In the genomic region with DNA sequence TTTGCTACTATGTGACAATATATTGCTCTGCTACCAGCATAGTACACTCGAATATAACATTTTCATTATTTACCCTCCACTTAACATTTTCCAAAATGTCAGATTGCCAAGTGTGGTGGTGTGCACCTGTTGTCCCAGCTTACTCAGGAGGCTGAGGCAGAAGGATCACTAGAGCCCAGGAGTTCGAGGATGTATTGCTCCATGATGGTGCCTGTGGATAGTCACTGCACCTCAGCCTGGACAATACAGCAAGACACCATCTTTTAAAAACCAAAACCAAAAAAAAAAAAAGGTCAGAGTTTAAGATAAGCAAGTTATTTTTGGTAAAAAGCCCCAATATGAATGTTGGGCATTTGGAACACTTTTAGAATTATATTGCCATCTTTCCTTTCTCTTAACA, we compare ENCODE assay signal across 23 cellular contexts.
"Had no signal": no experiment of that assay in that cellular context is flagged by ENCODE, and none has a peak within 500 bp of the region (broad histone marks: within the 10 kb centered on the region; RNA-seq: fewer than 3 reads in every experiment).

No MANE protein-coding gene starts in this region.

- H3K27ac Mint-ChIP-seq: stimulated activated effector memory CD8-positive, alpha-beta T cell treated with anti-CD3 and anti-CD28 coated beads, Interleukin-12 subunit alpha, Interleukin-12 subunit beta, amount 100 ng/mL, for 72 hours; stimulated activated naive CD8-positive, alpha-beta T cell treated with anti-CD3 and anti-CD28 coated beads, Interleukin-15, Interleukin-2, amounts not matched to agents 100 ng/mL and 50 ng/mL, for 24 hours; type B pancreatic cell had no signal

- H3K9me3 Mint-ChIP-seq: naive thymus-derived CD8-positive, alpha-beta T cell; stimulated activated effector memory CD8-positive, alpha-beta T cell treated with anti-CD3 and anti-CD28 coated beads, Interleukin-12 subunit alpha, Interleukin-12 subunit beta, amount 100 ng/mL, for 72 hours; stimulated activated naive CD8-positive, alpha-beta T cell treated with anti-CD3 and anti-CD28 coated beads, Interleukin-15, Interleukin-2, amounts not matched to agents 100 ng/mL and 50 ng/mL, for 24 hours; type B pancreatic cell had no signal

- H3K27ac ChIP-seq: left lung, lower lobe of right lung, pancreas, prostate gland, sigmoid colon, spleen, tibial nerve, vagina had no signal

- H3K4me3 ChIP-seq: left lung, lower lobe of right lung, pancreas, prostate gland, sigmoid colon, spleen, tibial nerve, vagina had no signal

- H3K4me1 ChIP-seq: left lung, lower lobe of right lung, pancreas, prostate gland, tibial nerve had no signal

- ATAC-seq: left colon; left lung; lower lobe of right lung; naive thymus-derived CD8-positive, alpha-beta T cell; pancreas; right cardiac atrium; stimulated activated effector memory CD8-positive, alpha-beta T cell treated with anti-CD3 and anti-CD28 coated beads, Interleukin-12 subunit alpha, Interleukin-12 subunit beta, amount 100 ng/mL, for 72 hours had no signal

- H3K4me3 Mint-ChIP-seq: stimulated activated effector memory CD8-positive, alpha-beta T cell treated with anti-CD3 and anti-CD28 coated beads, Interleukin-12 subunit alpha, Interleukin-12 subunit beta, amount 100 ng/mL, for 72 hours; stimulated activated naive CD8-positive, alpha-beta T cell treated with anti-CD3 and anti-CD28 coated beads, Interleukin-15, Interleukin-2, amounts not matched to agents 100 ng/mL and 50 ng/mL, for 24 hours; type B pancreatic cell had no signal

- H3K27me3 ChIP-seq: left lung, pancreas, sigmoid colon, spleen, tibial nerve, vagina had no signal

- H3K9me3 ChIP-seq: left lung, lower lobe of right lung, pancreas, prostate gland, sigmoid colon, spleen, tibial nerve, vagina had no signal

- H3K27me3 Mint-ChIP-seq: naive thymus-derived CD8-positive, alpha-beta T cell; stimulated activated naive CD8-positive, alpha-beta T cell treated with anti-CD3 and anti-CD28 coated beads, Interleukin-15, Interleukin-2, amounts not matched to agents 100 ng/mL and 50 ng/mL, for 24 hours; type B pancreatic cell had no signal

- DNase-seq: hippocampal formation; kidney; left colon; left lung; lower lobe of right lung; mammary epithelial cell; mesenchymal stem cell; naive thymus-derived CD8-positive, alpha-beta T cell; pancreas; posterior cingulate gyrus; retina; right cardiac atrium; sigmoid colon; small intestine; spleen; stimulated activated CD4-positive, alpha-beta T cell treated with anti-CD3 and anti-CD28 coated beads, Interleukin-4, amount 100 ng/mL, for 24 hours; stimulated activated naive CD4-positive, alpha-beta T cell had no signal

- H3K36me3 ChIP-seq: prostate gland had no signal
